8 cellular contexts compared by ENCODE assay signal in genomic region chr17:58517928-58518609, GRCh38. TPM values are rescaled to one million over a fixed set of nuclear protein-coding genes. Genes with fewer than 3 reads are reported as not detected.
A peak's percentile ranks its signal among the peaks of the same experiment; 100 is the strongest.
DNase-seq lines count a peak whose midpoint lies in the region; ATAC-seq, FAIRE-seq and TF ChIP-seq lines count a peak whose summit lies in the region.

No MANE protein-coding gene starts in this region.

- peak overlapping the region; percentile 88 for H3K27ac ChIP-seq in CD4-positive, CD25-positive, alpha-beta regulatory T cell (ENCODE audit: insufficient read depth, low read length, poor library complexity, severe bottlenecking)
- H3K27ac ChIP-seq in HepG2 (ENCODE audit: extremely low read length, insufficient read depth, low read length) = peak overlapping the region; percentile 96

- ATAC-seq in CD4-positive, CD25-positive, alpha-beta regulatory T cell (ENCODE audit: low read depth in 2 of 2) = peak; percentile 82 to 85
- ATAC-seq in GM19438 (IDR thresholded peaks at IDR 0.05; ENCODE audit: low read depth, unreplicated experiment) = peak; percentile 70
- ATAC-seq in HG03571 (IDR thresholded peaks at IDR 0.05; ENCODE audit: unreplicated experiment) = peak; percentile 78
- ATAC-seq in HepG2 = no peak; the same call in 2 of the 3 replicates

- H3K4me1 Mint-ChIP-seq in CD4-positive, CD25-positive, alpha-beta regulatory T cell = peaks cover 18 to 56% (median 26%) of the 10 kb centered on the region in 4 donors

- peak overlapping the region; percentile 96 for H3K4me3 ChIP-seq in CD4-positive, CD25-positive, alpha-beta regulatory T cell (ENCODE audit: low read depth, low read length)
- H3K4me3 ChIP-seq in HepG2 (replicated peaks in 1 of 3; ENCODE audit: insufficient read depth in 1 of 3, low read depth in 2 of 3, low read length in 3 of 3) = peak overlapping the region; percentile 80 to 98 (median 92)

- peaks cover 25% of the 10 kb centered on the region for H3K79me2 ChIP-seq in HepG2 (ENCODE audit: insufficient read depth, low read length)

- POLR2A ChIA-PET in HepG2 (lab: Yijun Ruan, JAX) = interaction anchor here (0.9 to 4.1 kb wide), 11 partner anchors 11 to 667 kb away, joined by 3 to 77 read pairs (median 4); partner anchors contain the start of genes RAD51C and TRIM37

- peak; percentile 37 to 51; a peak in 3 of 4 replicates for TF ChIP-seq EP300 in HepG2 (IDR thresholded peaks at IDR 0.05; ENCODE audit: low read depth in 2 of 2, low read length in 2 of 2)
- TF ChIP-seq EP300 in HepG2 (CRISPR knock-in tag; IDR thresholded peaks at IDR 0.05; ENCODE audit: borderline replicate concordance) = no peak; the same call in 1 of the 2 replicates

- intact Hi-C loops in HepG2 (cut with micrococcal nuclease; ENCODE audit: unreplicated experiment) = loop anchor here (1.0 to 5.0 kb wide), 5 partner anchors 59 to 487 kb away; partner anchors contain the start of genes RAD51C and TEX14

- H3K27me3 ChIP-seq in CD4-positive, CD25-positive, alpha-beta regulatory T cell (ENCODE audit: control insufficient read depth, insufficient read depth, low read length) = no peaks in the 10 kb centered on the region
- H3K27me3 ChIP-seq in HepG2 (ENCODE audit: control insufficient read depth in 1 of 2, insufficient read depth in 2 of 2, low read length in 2 of 2) = no peaks in the 10 kb centered on the region; a peak in 2 of 5 replicates

- no peak for TF ChIP-seq RAD21 in HepG2 (CRISPR knock-in tag; IDR thresholded peaks at IDR 0.05)

- no TSS peak for BruUV-seq in HepG2 (replicated peaks; lab: Mats Ljungman, UMichigan)

- peaks cover 39% of the 10 kb centered on the region for H3K4me1 ChIP-seq in CD4-positive, CD25-positive, alpha-beta regulatory T cell (ENCODE audit: control insufficient read depth, insufficient read depth, low read length, poor library complexity, severe bottlenecking)
- H3K4me1 ChIP-seq in HepG2 (ENCODE audit: insufficient read depth, low read length) = peaks cover 55% of the 10 kb centered on the region

- peaks cover 5% of the 10 kb centered on the region for H3K27me3 Mint-ChIP-seq in CD4-positive, CD25-positive, alpha-beta regulatory T cell

- H3K4me2 ChIP-seq in HepG2 (ENCODE audit: low read depth, low read length) = peak overlapping the region; percentile 93

- peaks cover under 1% of the 10 kb centered on the region for H3K36me3 Mint-ChIP-seq in CD4-positive, CD25-positive, alpha-beta regulatory T cell

- H3K9me3 Mint-ChIP-seq in CD4-positive, CD25-positive, alpha-beta regulatory T cell = no peaks in the 10 kb centered on the region

- no peaks in the 10 kb centered on the region for H3K36me3 ChIP-seq in CD4-positive, CD25-positive, alpha-beta regulatory T cell (ENCODE audit: control insufficient read depth, insufficient read depth, low read length)
- 0 out of 5 replicates have a peak, but pooled peaks cover 0 to 2% of the 10 kb centered on the region in 2 experiments for H3K36me3 ChIP-seq in HepG2 (replicated peaks in 1 of 2; ENCODE audit: control insufficient read depth in 1 of 2, insufficient read depth in 2 of 2, low read length in 2 of 2)

- peak; percentile 100 for DNase-seq in CD4-positive, CD25-positive, alpha-beta regulatory T cell
- DNase-seq in NCI-H774 (lab: John Stamatoyannopoulos, UW) (peak; percentile 100), dermis microvascular lymphatic vessel endothelial cell (ENCODE audit: low read depth in 2 of 2) (peak; percentile 99 to 100), HepG2 (ENCODE audit: low spot score) (peak; percentile 100)
- DNase-seq in activated CD4-positive, alpha-beta T cell treated with anti-CD3 and anti-CD28 coated beads, Interleukin-2, amount 50 U/mL, for 48 hours = peak; percentile 99 to 100
- peak; percentile 95 to 98 for DNase-seq in stimulated activated CD4-positive, alpha-beta T cell treated with anti-CD3 and anti-CD28 coated beads, Interleukin-2, amount 100 ng/mL, for 48 hours

- peak overlapping the region; percentile 94 to 98 (median 96) for H3K27ac Mint-ChIP-seq in CD4-positive, CD25-positive, alpha-beta regulatory T cell

- TF ChIP-seq POLR2A in HepG2 (IDR thresholded peaks at IDR 0.05; ENCODE audit: insufficient read depth in 1 of 2, low read depth in 2 of 2, low read length in 2 of 2) = peak; percentile 29 to 73; a peak in 3 of 4 replicates

- FAIRE-seq in HepG2 (lab: Jason Lieb, UNC) = peak; percentile 96

- under 1% methylated on average over 31 of the region's 39 CpGs for WGBS in HepG2 (ENCODE audit: low lambda C conversion rate)

- peak overlapping the region; percentile 84 to 98 (median 95) for H3K4me3 Mint-ChIP-seq in CD4-positive, CD25-positive, alpha-beta regulatory T cell

- no peaks in the 10 kb centered on the region for H3K9me3 ChIP-seq in CD4-positive, CD25-positive, alpha-beta regulatory T cell (ENCODE audit: control insufficient read depth in 2 of 2, low read length in 2 of 2)
- no peaks in the 10 kb centered on the region for H3K9me3 ChIP-seq in HepG2 (ENCODE audit: low read length)

- H2AFZ ChIP-seq in HepG2 (ENCODE audit: low read length) = peak overlapping the region; percentile 98

- in situ Hi-C loops in HepG2 (cut with HindIII; ENCODE audit: extremely low pct_ligation_motif_present, low pct_unique_long_range_greater_than_20kb) = loop anchor here (5.0 kb wide), 1 partner anchor 484 kb away; no protein-coding TSS in a partner anchor

- peak overlapping the region; percentile 90 for H3K9ac ChIP-seq in HepG2 (ENCODE audit: insufficient read depth, low read depth, low read length)

- TF ChIP-seq CTCF in HepG2 (CRISPR knock-in tag; IDR thresholded peaks at IDR 0.05) = no peak

- CTCF ChIA-PET in HepG2 (lab: Yijun Ruan, JAX; ENCODE audit: low intra/inter-chr PET ratio, low total read pairs) = interaction anchor here (0.7 to 1.6 kb wide), 2 partner anchors 9 to 486 kb away, joined by 3 to 12 read pairs; no protein-coding TSS in a partner anchor

- H4K20me1 ChIP-seq in HepG2 (ENCODE audit: insufficient read depth, low read length) = no peaks in the 10 kb centered on the region; the same call in 1 of the 2 replicates

TF ChIP-seq in HepG2, 621 proteins besides CTCF, POLR2A, EP300 and RAD21 (continues in another document):
- TF ChIP-seq MTF2 (CRISPR knock-in tag; IDR thresholded peaks at IDR 0.05; ENCODE audit: borderline replicate concordance) (no peak), ZNF674 (CRISPR knock-in tag; IDR thresholded peaks at IDR 0.05; ENCODE audit: low read depth) (no peak; the same call in 1 of the 2 replicates)

RNA-seq across cellular contexts. Expression of gene MTMR4, which starts 3.6 kb away (rescaled TPM):
- 43.6 TPM for total RNA-seq in CD4-positive, CD25-positive, alpha-beta regulatory T cell
- 10 to 100 TPM; 16.5 to 23.8 (median 18.6) TPM for polyA plus RNA-seq in CD4-positive, CD25-positive, alpha-beta regulatory T cell
- 30.7 and 35.0 TPM in 2 replicates for total RNA-seq in dermis microvascular lymphatic vessel endothelial cell
- 62.5 and 67.7 TPM in 2 replicates for total RNA-seq in HepG2 (2016; rRNA removed; fragmentation: Illumina TruSeq; extraction: Trizol)
- total RNA-seq in HepG2 (2016; cell fraction: cytosol; rRNA removed; fragmentation: Illumina TruSeq; extraction: Trizol; ENCODE audit: low read depth) = 6.9 and 7.8 TPM in 2 replicates
- 61.5 and 62.9 TPM in 2 replicates for total RNA-seq in HepG2 (2016; cell fraction: insoluble cytoplasmic fraction; rRNA removed; fragmentation: Illumina TruSeq; extraction: Trizol)
- 27.9 and 28.2 TPM in 2 replicates for total RNA-seq in HepG2 (2016; cell fraction: membrane; rRNA removed; fragmentation: Illumina TruSeq; extraction: Trizol)
- total RNA-seq in HepG2 (2016; cell fraction: nucleus; rRNA removed; fragmentation: Illumina TruSeq; extraction: Trizol) = 54.7 and 66.1 TPM in 2 replicates
- 50.0 and 65.1 TPM in 2 replicates for polyA plus RNA-seq in HepG2 (2011; rRNA removed)
- 31.7 and 35.5 TPM in 2 replicates for polyA plus RNA-seq in HepG2 (2011; cell fraction: cytosol; rRNA removed)
- 74.1 and 81.5 TPM in 2 replicates for polyA plus RNA-seq in HepG2 (2011; cell fraction: nucleus; rRNA removed)
- polyA plus RNA-seq in HepG2 (2012) = 31.8 and 52.5 TPM in 2 replicates
- 1.6 and 1.8 TPM in 2 replicates for polyA plus RNA-seq in HepG2 (2016; cell fraction: cytosol; fragmentation: Illumina TruSeq; extraction: Trizol; ENCODE audit: low read depth)
- 34.7 and 37.2 TPM in 2 replicates for polyA plus RNA-seq in HepG2 (2016; cell fraction: insoluble cytoplasmic fraction; fragmentation: Illumina TruSeq; extraction: Trizol; ENCODE audit: low read depth)
- 7.7 and 8.4 TPM in 2 replicates for polyA plus RNA-seq in HepG2 (2016; cell fraction: membrane; fragmentation: Illumina TruSeq; extraction: Trizol; ENCODE audit: low read depth)
- 96.4 and 106 TPM in 2 replicates for polyA plus RNA-seq in HepG2 (2016; cell fraction: nucleus; fragmentation: Illumina TruSeq; extraction: Trizol; ENCODE audit: insufficient read depth, low read depth)
- 196 and 302 TPM in 2 replicates for polyA minus RNA-seq in HepG2 (2011; rRNA and poly(A)+ RNA removed; ENCODE audit: low replicate concordance)
- 39.7 and 42.2 TPM in 2 replicates for polyA minus RNA-seq in HepG2 (2011; cell fraction: cytosol; rRNA and poly(A)+ RNA removed)
- 68.5 and 69.2 TPM in 2 replicates for polyA minus RNA-seq in HepG2 (2011; cell fraction: nucleus; rRNA and poly(A)+ RNA removed)

RNA-seq across cellular contexts. Expression of gene HSF5, which starts 29.9 kb away (rescaled TPM):
- total RNA-seq in CD4-positive, CD25-positive, alpha-beta regulatory T cell = 3.0 TPM
- 1 to 10 TPM in 3 of 4 donors, under 1 TPM in 1; 0.83 to 2.1 (median 1.4) TPM for polyA plus RNA-seq in CD4-positive, CD25-positive, alpha-beta regulatory T cell
- total RNA-seq in dermis microvascular lymphatic vessel endothelial cell = under 0.01 TPM in 1 of 2 replicates, not detected in the other
- not detected in 2 replicates for total RNA-seq in HepG2 (2016; rRNA removed; fragmentation: Illumina TruSeq; extraction: Trizol)
- total RNA-seq in HepG2 (2016; cell fraction: cytosol; rRNA removed; fragmentation: Illumina TruSeq; extraction: Trizol; ENCODE audit: low read depth) = not detected in 2 replicates
- total RNA-seq in HepG2 (2016; cell fraction: insoluble cytoplasmic fraction; rRNA removed; fragmentation: Illumina TruSeq; extraction: Trizol) = not detected in 2 replicates
- total RNA-seq in HepG2 (2016; cell fraction: membrane; rRNA removed; fragmentation: Illumina TruSeq; extraction: Trizol) = 0.03 and 0.06 TPM in 2 replicates
- total RNA-seq in HepG2 (2016; cell fraction: nucleus; rRNA removed; fragmentation: Illumina TruSeq; extraction: Trizol) = not detected in 2 replicates
- polyA plus RNA-seq in HepG2 (2011; rRNA removed) = not detected in 2 replicates
- polyA plus RNA-seq in HepG2 (2011; cell fraction: cytosol; rRNA removed) = not detected in 2 replicates
- polyA plus RNA-seq in HepG2 (2011; cell fraction: nucleus; rRNA removed) = 0.03 TPM in 1 of 2 replicates, not detected in the other
- polyA plus RNA-seq in HepG2 (2012) = not detected in 2 replicates
- polyA plus RNA-seq in HepG2 (2016; cell fraction: cytosol; fragmentation: Illumina TruSeq; extraction: Trizol; ENCODE audit: low read depth) = not detected in 2 replicates
- polyA plus RNA-seq in HepG2 (2016; cell fraction: insoluble cytoplasmic fraction; fragmentation: Illumina TruSeq; extraction: Trizol; ENCODE audit: low read depth) = not detected in 2 replicates
- polyA plus RNA-seq in HepG2 (2016; cell fraction: membrane; fragmentation: Illumina TruSeq; extraction: Trizol; ENCODE audit: low read depth) = not detected in 2 replicates
- polyA plus RNA-seq in HepG2 (2016; cell fraction: nucleus; fragmentation: Illumina TruSeq; extraction: Trizol; ENCODE audit: insufficient read depth, low read depth) = not detected in 2 replicates
- 0.06 TPM in 1 of 2 replicates, not detected in the other for polyA minus RNA-seq in HepG2 (2011; rRNA and poly(A)+ RNA removed; ENCODE audit: low replicate concordance)
- not detected in 2 replicates for polyA minus RNA-seq in HepG2 (2011; cell fraction: cytosol; rRNA and poly(A)+ RNA removed)
- 0.13 TPM in 1 of 2 replicates, not detected in the other for polyA minus RNA-seq in HepG2 (2011; cell fraction: nucleus; rRNA and poly(A)+ RNA removed)
